9 cellular contexts compared by ENCODE assay signal in the genomic region with DNA sequence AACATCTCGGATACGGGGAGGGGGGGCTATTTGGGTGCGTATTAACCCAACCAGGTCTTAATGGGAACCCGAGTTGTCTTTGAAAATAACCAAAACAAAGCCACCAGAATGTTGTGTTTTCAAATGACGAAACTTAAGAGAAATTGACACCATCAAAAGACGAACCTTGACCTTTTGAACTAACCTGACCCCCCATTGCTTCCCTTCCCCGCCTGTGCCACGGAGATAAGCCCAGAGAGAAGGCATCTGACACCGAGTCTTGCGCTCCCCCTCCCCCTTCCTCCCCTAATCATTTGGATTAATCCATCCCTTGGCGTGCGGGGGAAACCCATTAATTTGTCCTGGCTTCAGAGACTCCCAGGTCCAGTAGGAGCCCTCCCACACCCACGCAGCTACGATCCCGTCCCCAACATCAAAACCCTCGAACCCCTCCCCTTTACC. TPM values are rescaled to one million over a fixed set of nuclear protein-coding genes. Genes with fewer than 3 reads are reported as not detected.
DNase-seq lines count a peak whose midpoint lies in the region; ATAC-seq and TF ChIP-seq lines count a peak whose summit lies in the region.
"Had no signal": no experiment of that assay in that cellular context is flagged by ENCODE, and none has a peak within 500 bp of the region (broad histone marks: within the 10 kb centered on the region; RNA-seq: fewer than 3 reads in every experiment).

No MANE protein-coding gene starts in this region.

- peaks cover 28% of the 10 kb centered on the region for H3K4me1 Mint-ChIP-seq in activated CD8-positive, alpha-beta memory T cell treated with anti-CD3 and anti-CD28 coated beads, Interleukin-2, amount 10 ng/mL, durations not matched to agents 7 days and 5 days
- H3K4me1 Mint-ChIP-seq in WTC11, result peaks cover 32% of the 10 kb centered on the region

- CTCF ChIA-PET in activated CD8-positive, alpha-beta memory T cell treated with anti-CD3 and anti-CD28 coated beads, Interleukin-2, amount 10 ng/mL, durations not matched to agents 7 days and 5 days (lab: Charles Lee), result interaction anchor here (1.6 kb wide), 1 partner anchor 14 kb away, joined by 7 read pairs; no protein-coding TSS in a partner anchor
- CTCF ChIA-PET in WTC11 (lab: Charles Lee), result interaction anchor here (1.0 to 2.7 kb wide), 9 partner anchors 11 to 195 kb away, joined by 3 to 10 read pairs (median 4); partner anchors contain the start of genes GGA1 and PDXP

- TF ChIP-seq POLR2A in suprapubic skin (IDR thresholded peaks at IDR 0.05), result no peak

- no peak overlapping the region for H3K27ac Mint-ChIP-seq in activated CD8-positive, alpha-beta memory T cell treated with anti-CD3 and anti-CD28 coated beads, Interleukin-2, amount 10 ng/mL, durations not matched to agents 7 days and 5 days
- H3K27ac Mint-ChIP-seq in WTC11, result no peak overlapping the region

- peaks cover 60% of the 10 kb centered on the region for H3K27me3 Mint-ChIP-seq in activated CD8-positive, alpha-beta memory T cell treated with anti-CD3 and anti-CD28 coated beads, Interleukin-2, amount 10 ng/mL, durations not matched to agents 7 days and 5 days
- peaks cover 80% of the 10 kb centered on the region for H3K27me3 Mint-ChIP-seq in WTC11 (ENCODE audit: low read depth)

- H3K4me3 Mint-ChIP-seq in activated CD8-positive, alpha-beta memory T cell treated with anti-CD3 and anti-CD28 coated beads, Interleukin-2, amount 10 ng/mL, durations not matched to agents 7 days and 5 days, result peak overlapping the region; percentile 56
- H3K4me3 Mint-ChIP-seq in WTC11, result peak overlapping the region; percentile 81

- H3K27ac ChIP-seq in suprapubic skin (no peak overlapping the region), foreskin keratinocyte (no peak overlapping the region)

- H3K4me3 ChIP-seq in iPS-15b (ENCODE audit: low read depth, low read length) (peak overlapping the region; percentile 82), suprapubic skin (peak overlapping the region; percentile 70)

- H3K36me3 Mint-ChIP-seq in activated CD8-positive, alpha-beta memory T cell treated with anti-CD3 and anti-CD28 coated beads, Interleukin-2, amount 10 ng/mL, durations not matched to agents 7 days and 5 days, result no peaks in the 10 kb centered on the region
- H3K36me3 Mint-ChIP-seq in WTC11, result no peaks in the 10 kb centered on the region

- no peak for DNase-seq in activated CD8-positive, alpha-beta memory T cell treated with anti-CD3 and anti-CD28 coated beads, Interleukin-2, amount 10 ng/mL, durations not matched to agents 7 days and 5 days
- DNase-seq in activated CD8-positive, alpha-beta memory T cell treated with anti-CD3 and anti-CD28 coated beads for 24 hours, result no peak
- DNase-seq in WTC11 (ENCODE audit: low spot score) (peak; percentile 53), suprapubic skin (ENCODE audit: low spot score in 2 of 2) (no peak), foreskin keratinocyte (no peak), pons (ENCODE audit: low spot score) (no peak), DMS79 (lab: John Stamatoyannopoulos, UW) (no peak)

- WGBS in suprapubic skin, result 55% methylated on average over 16 of the region's 16 CpGs

- H3K27me3 ChIP-seq in iPS-15b (ENCODE audit: control insufficient read depth, insufficient read depth, low read length) (peaks cover 39% of the 10 kb centered on the region), suprapubic skin (no peaks in the 10 kb centered on the region), foreskin keratinocyte (peaks cover 3% of the 10 kb centered on the region)

- no peak overlapping the region for H3K9ac ChIP-seq in iPS-15b (ENCODE audit: low read depth, low read length)

- H3K4me1 ChIP-seq in iPS-15b (ENCODE audit: control insufficient read depth, insufficient read depth, low read length) (no peaks in the 10 kb centered on the region), suprapubic skin (peaks cover 56% of the 10 kb centered on the region), foreskin keratinocyte (no peaks in the 10 kb centered on the region)

- H3K9me3 ChIP-seq in iPS-15b (ENCODE audit: control insufficient read depth, insufficient read depth, low read length) (no peaks in the 10 kb centered on the region), suprapubic skin (no peaks in the 10 kb centered on the region)

- H3K36me3 ChIP-seq in iPS-15b (ENCODE audit: control insufficient read depth, insufficient read depth, low read length) (no peaks in the 10 kb centered on the region), suprapubic skin (no peaks in the 10 kb centered on the region)

- TF ChIP-seq EP300 in suprapubic skin (IDR thresholded peaks at IDR 0.05), result no peak

- TF ChIP-seq CTCF in WTC11 (IDR thresholded peaks at IDR 0.05) (no peak), suprapubic skin (IDR thresholded peaks at IDR 0.05) (no peak), foreskin keratinocyte (conservative IDR thresholded peaks at IDR 0.05) (no peak)

- POLR2A ChIA-PET in WTC11 (lab: Charles Lee), result no interaction called here

- no peak for ATAC-seq in activated CD8-positive, alpha-beta memory T cell treated with anti-CD3 and anti-CD28 coated beads, Interleukin-2, amount 10 ng/mL, durations not matched to agents 7 days and 5 days
- ATAC-seq in WTC11 (no peak), foreskin keratinocyte (no peak)

- H3K9me3 Mint-ChIP-seq in activated CD8-positive, alpha-beta memory T cell treated with anti-CD3 and anti-CD28 coated beads, Interleukin-2, amount 10 ng/mL, durations not matched to agents 7 days and 5 days (ENCODE audit: low read depth), result no peaks in the 10 kb centered on the region
- no peaks in the 10 kb centered on the region for H3K9me3 Mint-ChIP-seq in WTC11

TF ChIP-seq in WTC11, 78 proteins besides CTCF, POLR2A, EP300 and RAD21:
- TF ChIP-seq TEAD4 (CRISPR knock-in tag; IDR thresholded peaks at IDR 0.05) (no peak), GABPB1 (CRISPR knock-in tag; IDR thresholded peaks at IDR 0.05) (peak; percentile 96)

RNA-seq across cellular contexts. Expression of gene GCAT, which starts 4.5 kb away (rescaled TPM):
- 10 to 100 TPM; 14.9 to 18.3 TPM for total RNA-seq in activated CD8-positive, alpha-beta memory T cell treated with anti-CD3 and anti-CD28 coated beads, Interleukin-2, amount 10 ng/mL, durations not matched to agents 7 days and 5 days
- 33.0 to 36.4 TPM (median 36.3 TPM) in 3 replicates for total RNA-seq in WTC11 (2021)
- total RNA-seq in suprapubic skin, result 10 to 100 TPM; 11.3 to 34.5 (median 20.1) TPM
- 17.5 and 20.1 TPM in 2 replicates for total RNA-seq in foreskin keratinocyte
- 20.8 and 22.9 TPM in 2 replicates for polyA plus RNA-seq in foreskin keratinocyte

RNA-seq across cellular contexts. Expression of gene GALR3, which starts 20.0 kb away (rescaled TPM):
- not detected for total RNA-seq in activated CD8-positive, alpha-beta memory T cell treated with anti-CD3 and anti-CD28 coated beads, Interleukin-2, amount 10 ng/mL, durations not matched to agents 7 days and 5 days
- total RNA-seq in WTC11 (2021) (0.69 to 0.89 TPM (median 0.79 TPM) in 3 replicates), suprapubic skin (not detected), foreskin keratinocyte (not detected in 2 replicates)
- polyA plus RNA-seq in foreskin keratinocyte, result not detected in 2 replicates
- total RNA-seq: subcutaneous adipose tissue had no signal

RNA-seq across cellular contexts. Expression of gene ANKRD54, which starts 40.9 kb away (rescaled TPM):
- 10 to 100 TPM; 27.2 to 31.2 TPM for total RNA-seq in activated CD8-positive, alpha-beta memory T cell treated with anti-CD3 and anti-CD28 coated beads, Interleukin-2, amount 10 ng/mL, durations not matched to agents 7 days and 5 days
- total RNA-seq in WTC11 (2021) (17.1 to 19.1 TPM (median 17.9 TPM) in 3 replicates), suprapubic skin (10 to 100 TPM; 22.7 to 38.6 (median 32.7) TPM), foreskin keratinocyte (19.7 and 20.6 TPM in 2 replicates)
- polyA plus RNA-seq in foreskin keratinocyte, result 21.1 and 22.7 TPM in 2 replicates

RNA-seq across cellular contexts. Expression of gene EIF3L, which starts 46.0 kb away (rescaled TPM):
- total RNA-seq in activated CD8-positive, alpha-beta memory T cell treated with anti-CD3 and anti-CD28 coated beads, Interleukin-2, amount 10 ng/mL, durations not matched to agents 7 days and 5 days, result 100 to 1,000 TPM; 218 to 370 TPM
- total RNA-seq in WTC11 (2021), result 611 to 645 TPM (median 645 TPM) in 3 replicates
- total RNA-seq in suprapubic skin, result 100 to 1,000 TPM; 379 to 589 (median 576) TPM
- 346 and 417 TPM in 2 replicates for total RNA-seq in foreskin keratinocyte
- 386 and 396 TPM in 2 replicates for polyA plus RNA-seq in foreskin keratinocyte
